ENCODE assay signal across 9 cellular contexts in the genomic region with DNA sequence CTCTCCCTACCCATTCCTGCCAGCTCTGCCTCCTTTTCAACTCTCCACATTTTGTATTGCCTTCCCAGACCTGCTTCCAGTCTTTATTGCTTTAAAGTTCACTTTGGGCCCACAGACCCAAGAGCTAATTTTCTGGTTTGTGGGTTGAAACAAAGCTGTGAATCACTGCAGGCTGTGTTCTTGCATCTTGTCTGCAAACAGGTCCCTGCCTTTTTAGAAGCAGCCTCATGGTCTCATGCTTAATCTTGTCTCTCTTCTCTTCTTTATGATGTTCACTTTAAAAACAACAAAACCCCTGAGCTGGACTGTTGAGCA. TPM values are rescaled to one million over a fixed set of nuclear protein-coding genes. Genes with fewer than 3 reads are reported as not detected.
DNase-seq lines count a peak whose midpoint lies in the region; ATAC-seq lines count a peak whose summit lies in the region.
"Had no signal": no experiment of that assay in that cellular context is flagged by ENCODE, and none has a peak within 500 bp of the region (broad histone marks: within the 10 kb centered on the region; RNA-seq: fewer than 3 reads in every experiment).

No MANE protein-coding gene starts in this region.

- H3K27ac ChIP-seq in mesodermal cell (ENCODE audit: low read depth, low read length, severe bottlenecking) (no peak overlapping the region), subcutaneous abdominal adipose tissue (ENCODE audit: low read depth, low read length) (peak overlapping the region; percentile 99)

- H3K4me3 ChIP-seq in mesodermal cell (ENCODE audit: extremely low read depth, insufficient read depth, low read length, poor library complexity, severe bottlenecking) (peak overlapping the region; percentile 1), subcutaneous abdominal adipose tissue (ENCODE audit: low read depth in 1 of 5, low read length in 5 of 5) (peak overlapping the region; percentile 78 to 99 (median 99))

- H3K4me3 Mint-ChIP-seq in activated CD4-positive, alpha-beta T cell treated with anti-CD3 and anti-CD28 coated beads, Interleukin-2, amount 10 ng/mL, durations not matched to agents 7 days and 5 days, result peak overlapping the region; percentile 96

- peak overlapping the region; percentile 65 for H3K27ac Mint-ChIP-seq in activated CD4-positive, alpha-beta T cell treated with anti-CD3 and anti-CD28 coated beads, Interleukin-2, amount 10 ng/mL, durations not matched to agents 7 days and 5 days
- peak overlapping the region; percentile 98 for H3K27ac Mint-ChIP-seq in activated naive CD4-positive, alpha-beta T cell treated with anti-CD3 and anti-CD28 coated beads, Interleukin-2, amount 50 U/mL, for 72 hours

- DNase-seq in activated CD4-positive, alpha-beta T cell treated with anti-CD3 and anti-CD28 coated beads, Interleukin-2, amount 10 ng/mL, durations not matched to agents 7 days and 5 days, result no peak
- DNase-seq in activated CD4-positive, alpha-beta T cell treated with anti-CD3 and anti-CD28 coated beads, Interleukin-2, amount 50 U/mL, for 4 hours, result no peak
- DNase-seq in activated naive CD4-positive, alpha-beta T cell treated with anti-CD3 and anti-CD28 coated beads, Interleukin-2, amount 50 U/mL, for 72 hours (ENCODE audit: low spot score in 2 of 2), result no peak
- DNase-seq in T-helper 9 cell, result no peak
- DNase-seq in activated effector memory CD4-positive, alpha-beta T cell treated with anti-CD3 and anti-CD28 coated beads, Interleukin-2, amount 50 U/mL, for 16 hours, result no peak

- no peaks in the 10 kb centered on the region for H3K27me3 ChIP-seq in subcutaneous abdominal adipose tissue (ENCODE audit: control insufficient read depth in 5 of 5, insufficient read depth in 4 of 5, low read length in 5 of 5)

- no peaks in the 10 kb centered on the region for H3K9me3 Mint-ChIP-seq in activated CD4-positive, alpha-beta T cell treated with anti-CD3 and anti-CD28 coated beads, Interleukin-2, amount 10 ng/mL, durations not matched to agents 7 days and 5 days
- H3K9me3 Mint-ChIP-seq in activated naive CD4-positive, alpha-beta T cell treated with anti-CD3 and anti-CD28 coated beads, Interleukin-2, amount 50 U/mL, for 72 hours, result no peaks in the 10 kb centered on the region

- CTCF ChIA-PET in activated CD4-positive, alpha-beta T cell treated with anti-CD3 and anti-CD28 coated beads, Interleukin-2, amount 10 ng/mL, durations not matched to agents 7 days and 5 days (lab: Charles Lee), result interaction anchor here (1.2 to 9.7 kb wide), 7 partner anchors 9 to 40 kb away, joined by 3 to 144 read pairs (median 56); no protein-coding TSS in a partner anchor

- peaks cover 56% of the 10 kb centered on the region for H3K4me1 Mint-ChIP-seq in activated CD4-positive, alpha-beta T cell treated with anti-CD3 and anti-CD28 coated beads, Interleukin-2, amount 10 ng/mL, durations not matched to agents 7 days and 5 days

- peaks cover 70% of the 10 kb centered on the region for H3K36me3 Mint-ChIP-seq in activated CD4-positive, alpha-beta T cell treated with anti-CD3 and anti-CD28 coated beads, Interleukin-2, amount 10 ng/mL, durations not matched to agents 7 days and 5 days (ENCODE audit: low read depth)
- H3K36me3 Mint-ChIP-seq in activated naive CD4-positive, alpha-beta T cell treated with anti-CD3 and anti-CD28 coated beads, Interleukin-2, amount 50 U/mL, for 72 hours, result peaks cover 56 to 58% of the 10 kb centered on the region in 2 donors

- H3K9ac ChIP-seq in subcutaneous abdominal adipose tissue (ENCODE audit: low read length in 5 of 5), result peak overlapping the region in 4 of 5 donors; percentile 21 to 99 (median 84)

- no peak for ATAC-seq in activated naive CD4-positive, alpha-beta T cell treated with anti-CD3 and anti-CD28 coated beads, Interleukin-2, amount 50 U/mL, for 72 hours
- ATAC-seq in GM19328 (IDR thresholded peaks at IDR 0.05; ENCODE audit: unreplicated experiment), result no peak

- H3K4me1 ChIP-seq in mesodermal cell (ENCODE audit: control insufficient read depth, insufficient read depth, low read length, poor library complexity, severe bottlenecking), result peaks cover 24% of the 10 kb centered on the region
- peaks cover 7 to 54% (median 47%) of the 10 kb centered on the region in 5 donors for H3K4me1 ChIP-seq in subcutaneous abdominal adipose tissue (ENCODE audit: control insufficient read depth in 5 of 5, insufficient read depth in 5 of 5, low read length in 5 of 5)

- no peaks in the 10 kb centered on the region for H3K27me3 Mint-ChIP-seq in activated CD4-positive, alpha-beta T cell treated with anti-CD3 and anti-CD28 coated beads, Interleukin-2, amount 10 ng/mL, durations not matched to agents 7 days and 5 days

- no peaks in the 10 kb centered on the region for H3K9me3 ChIP-seq in mesodermal cell (ENCODE audit: control insufficient read depth, low read length)
- H3K9me3 ChIP-seq in subcutaneous abdominal adipose tissue (ENCODE audit: control insufficient read depth in 5 of 5, low read length in 5 of 5), result no peaks in the 10 kb centered on the region
- H3K9me3 ChIP-seq: HAP-1 had no signal

- H3K36me3 ChIP-seq in mesodermal cell (ENCODE audit: control insufficient read depth, insufficient read depth, low read length), result peaks cover 46% of the 10 kb centered on the region
- peaks cover 9 to 41% (median 25%) of the 10 kb centered on the region in 5 donors for H3K36me3 ChIP-seq in subcutaneous abdominal adipose tissue (ENCODE audit: control insufficient read depth in 5 of 5, insufficient read depth in 5 of 5, low read length in 5 of 5)

- POLR2A ChIA-PET in activated CD4-positive, alpha-beta T cell treated with anti-CD3 and anti-CD28 coated beads, Interleukin-2, amount 10 ng/mL, durations not matched to agents 7 days and 5 days (lab: Charles Lee), result interaction anchor here (1.0 to 1.7 kb wide), 2 partner anchors 12 to 16 kb away, joined by 4 to 10 read pairs; no protein-coding TSS in a partner anchor

RNA-seq across cellular contexts. Expression of gene BTG2, which starts 3.8 kb away (rescaled TPM):
- 10 to 100 TPM; 73.6 to 82.3 TPM for total RNA-seq in activated CD4-positive, alpha-beta T cell treated with anti-CD3 and anti-CD28 coated beads, Interleukin-2, amount 10 ng/mL, durations not matched to agents 7 days and 5 days
- total RNA-seq in activated naive CD4-positive, alpha-beta T cell treated with anti-CD3 and anti-CD28 coated beads, Interleukin-2, amount 50 U/mL, for 72 hours, result 100 to 1,000 TPM in 1 of 2 donors, 10 to 100 TPM in 1; 87.2 to 185 TPM
- polyA plus RNA-seq in mesodermal cell (2013, experiment 1 of 2), result 55.1 TPM
- 43.4 TPM for polyA plus RNA-seq in mesodermal cell (2013, experiment 2 of 2)

RNA-seq across cellular contexts. Expression of gene FMOD, which starts 41.9 kb away (rescaled TPM):
- not detected for total RNA-seq in activated CD4-positive, alpha-beta T cell treated with anti-CD3 and anti-CD28 coated beads, Interleukin-2, amount 10 ng/mL, durations not matched to agents 7 days and 5 days
- 1 to 10 TPM in 1 of 2 donors, under 1 TPM in 1; 0.68 to 1.4 TPM for total RNA-seq in activated naive CD4-positive, alpha-beta T cell treated with anti-CD3 and anti-CD28 coated beads, Interleukin-2, amount 50 U/mL, for 72 hours
- polyA plus RNA-seq in mesodermal cell (2013, experiment 1 of 2), result 16.6 TPM
- polyA plus RNA-seq in mesodermal cell (2013, experiment 2 of 2), result 18.2 TPM
